Comparison of ENCODE assay signal across 8 cellular contexts in the genomic region with DNA sequence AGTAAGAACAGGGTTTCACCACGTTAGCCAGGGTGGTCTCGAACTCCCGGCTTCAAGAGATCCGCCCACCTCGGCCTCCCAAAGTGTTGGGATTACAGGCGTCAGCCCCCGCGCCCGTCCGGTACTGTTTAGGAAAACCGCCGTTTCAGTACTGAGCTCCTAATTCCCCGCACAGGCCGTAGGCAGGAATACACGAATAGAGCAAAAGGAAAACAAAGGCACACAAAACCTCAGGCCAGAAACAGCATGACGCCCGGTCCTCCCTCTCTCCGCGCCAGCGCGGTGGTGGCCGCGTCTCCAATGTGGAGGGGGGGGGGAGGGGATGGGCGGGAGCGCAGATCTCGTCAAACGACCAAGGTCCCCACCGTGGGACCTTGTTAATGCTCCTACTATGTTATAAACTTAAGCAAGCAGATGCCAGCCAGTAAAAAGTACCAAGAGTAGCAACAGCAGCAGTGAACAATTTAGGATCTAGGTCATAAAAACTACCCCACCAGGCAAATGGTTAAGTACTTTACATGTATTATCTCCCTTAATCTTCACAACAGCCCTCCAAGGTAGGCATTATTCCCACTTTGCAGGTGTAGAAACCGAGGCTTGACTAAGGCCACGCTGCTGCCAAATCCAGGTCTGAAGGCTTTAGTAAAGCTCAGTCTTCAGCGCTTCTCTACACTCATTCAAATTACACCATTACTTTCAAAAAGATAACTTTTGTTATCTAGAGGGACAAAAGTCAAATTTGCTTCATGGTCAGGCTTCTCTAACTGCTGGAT. TPM values are rescaled to one million over a fixed set of nuclear protein-coding genes. Genes with fewer than 3 reads are reported as not detected.
A peak's percentile ranks its signal among the peaks of the same experiment; 100 is the strongest.
DNase-seq lines count a peak whose midpoint lies in the region; ATAC-seq and TF ChIP-seq lines count a peak whose summit lies in the region.

No MANE protein-coding gene starts in this region.

- H3K4me3 ChIP-seq in fibroblast of the aortic adventitia (ENCODE audit: low read depth, low read length), result peak overlapping the region; percentile 85

- no peaks in the 10 kb centered on the region for H3K27me3 Mint-ChIP-seq in CD4-positive, alpha-beta T cell
- H3K27me3 Mint-ChIP-seq in natural killer cell treated with Interleukin-12 subunit alpha and Interleukin-12 subunit beta and Interleukin-15 and Interleukin-18, amount 100 ng/mL, for 72 hours, result no peaks in the 10 kb centered on the region
- peaks cover 3% of the 10 kb centered on the region for H3K27me3 Mint-ChIP-seq in type B pancreatic cell

- no peaks in the 10 kb centered on the region for H3K27me3 ChIP-seq in CD4-positive, alpha-beta T cell (ENCODE audit: control insufficient read depth, insufficient read depth, low read length)

- H3K4me1 Mint-ChIP-seq in CD4-positive, alpha-beta T cell (ENCODE audit: low read depth), result peaks cover 77% of the 10 kb centered on the region
- peaks cover 55% of the 10 kb centered on the region in 2 donors for H3K4me1 Mint-ChIP-seq in natural killer cell treated with Interleukin-12 subunit alpha and Interleukin-12 subunit beta and Interleukin-15 and Interleukin-18, amount 100 ng/mL, for 72 hours (ENCODE audit: low read depth in 2 of 2)
- H3K4me1 Mint-ChIP-seq in type B pancreatic cell (ENCODE audit: unreplicated experiment), result peaks cover 38% of the 10 kb centered on the region

- H3K27ac ChIP-seq in CD4-positive, alpha-beta T cell (ENCODE audit: low read depth, low read length), result peak overlapping the region; percentile 95

- H3K9me3 ChIP-seq in CD4-positive, alpha-beta T cell (ENCODE audit: control insufficient read depth, low read length), result no peaks in the 10 kb centered on the region

- no peak for TF ChIP-seq CTCF in CD4-positive, alpha-beta T cell (IDR thresholded peaks at IDR 0.05)
- TF ChIP-seq CTCF in fibroblast of the aortic adventitia (IDR thresholded peaks at IDR 0.05; ENCODE audit: insufficient read depth, low read length) (no peak), type B pancreatic cell (conservative IDR thresholded peaks at IDR 0.05) (no peak)

- peak; percentile 8 for ATAC-seq in CD4-positive, alpha-beta T cell (ENCODE audit: poor library complexity)
- ATAC-seq in natural killer cell treated with Interleukin-12 subunit alpha and Interleukin-12 subunit beta and Interleukin-15 and Interleukin-18, amount 100 ng/mL, for 72 hours, result peak; percentile 26 to 56
- no peak for ATAC-seq in HG03095 (IDR thresholded peaks at IDR 0.05; ENCODE audit: unreplicated experiment)

- H3K4me3 Mint-ChIP-seq in CD4-positive, alpha-beta T cell, result peak overlapping the region; percentile 95
- H3K4me3 Mint-ChIP-seq in natural killer cell treated with Interleukin-12 subunit alpha and Interleukin-12 subunit beta and Interleukin-15 and Interleukin-18, amount 100 ng/mL, for 72 hours, result peak overlapping the region; percentile 98
- peak overlapping the region; percentile 98 for H3K4me3 Mint-ChIP-seq in type B pancreatic cell

- intact Hi-C loops in CD4-positive, alpha-beta T cell (cut with DNase I, micrococcal nuclease), result loop anchor here (1.0 to 5.0 kb wide), 3 partner anchors 19 to 584 kb away; a partner anchor contains a TSS

- CTCF ChIA-PET in CD4-positive, alpha-beta T cell (lab: Charles Lee), result interaction anchor here (0.8 to 1.7 kb wide), 5 partner anchors 13 to 335 kb away, joined by 3 to 7 read pairs (median 3); no protein-coding TSS in a partner anchor

- H3K27ac Mint-ChIP-seq in CD4-positive, alpha-beta T cell, result peak overlapping the region; percentile 93
- peak overlapping the region; percentile 92 for H3K27ac Mint-ChIP-seq in natural killer cell treated with Interleukin-12 subunit alpha and Interleukin-12 subunit beta and Interleukin-15 and Interleukin-18, amount 100 ng/mL, for 72 hours
- peak overlapping the region; percentile 99 for H3K27ac Mint-ChIP-seq in type B pancreatic cell

- H3K36me3 Mint-ChIP-seq in CD4-positive, alpha-beta T cell (ENCODE audit: low read depth), result peaks cover 33% of the 10 kb centered on the region
- H3K36me3 Mint-ChIP-seq in natural killer cell treated with Interleukin-12 subunit alpha and Interleukin-12 subunit beta and Interleukin-15 and Interleukin-18, amount 100 ng/mL, for 72 hours, result peaks cover 15% of the 10 kb centered on the region
- H3K36me3 Mint-ChIP-seq in type B pancreatic cell, result peaks cover 12% of the 10 kb centered on the region

- POLR2A ChIA-PET in CD4-positive, alpha-beta T cell (lab: Charles Lee), result interaction anchor here (0.6 to 5.2 kb wide), 11 partner anchors 12 to 346 kb away, joined by 3 to 53 read pairs (median 4); a partner anchor contains a TSS

- H3K9me3 Mint-ChIP-seq in CD4-positive, alpha-beta T cell, result no peaks in the 10 kb centered on the region
- H3K9me3 Mint-ChIP-seq in natural killer cell treated with Interleukin-12 subunit alpha and Interleukin-12 subunit beta and Interleukin-15 and Interleukin-18, amount 100 ng/mL, for 72 hours, result no peaks in the 10 kb centered on the region
- H3K9me3 Mint-ChIP-seq in type B pancreatic cell, result no peaks in the 10 kb centered on the region

- DNase-seq in CD4-positive, alpha-beta T cell, result peak in 8 of 10 experiments; percentile 9 to 56 (median 20)
- DNase-seq in HK-2 (ENCODE audit: unreplicated experiment) (peak; percentile 48), OCI-M1 (lab: John Stamatoyannopoulos, UW) (peak; percentile 79), fibroblast of the aortic adventitia (ENCODE audit: low read depth) (peak; percentile 59), type B pancreatic cell (ENCODE audit: extremely low spot score, unreplicated experiment) (peak; percentile 71)
- DNase-seq in activated effector memory CD4-positive, alpha-beta T cell treated with anti-CD3 and anti-CD28 coated beads, Interleukin-2, amount 50 U/mL, for 16 hours, result peak; percentile 76
- peak; percentile 63 for DNase-seq in natural killer cell treated with Interleukin-12 subunit alpha and Interleukin-12 subunit beta and Interleukin-15 and Interleukin-18, amount 100 ng/mL, for 72 hours (ENCODE audit: low spot score)

RNA-seq across cellular contexts. Expression of a gene that starts 0.7 kb away (rescaled TPM):
- total RNA-seq in CD4-positive, alpha-beta T cell, result 100 to 1,000 TPM; 206 to 210 TPM
- total RNA-seq in fibroblast of the aortic adventitia (ENCODE audit: low replicate concordance), result 114 and 115 TPM in 2 replicates
- total RNA-seq in natural killer cell treated with Interleukin-12 subunit alpha and Interleukin-12 subunit beta and Interleukin-15 and Interleukin-18, amount 100 ng/mL, for 72 hours, result 100 to 1,000 TPM; 232 to 257 TPM
- total RNA-seq in type B pancreatic cell (ENCODE audit: low replicate concordance), result 180 and 184 TPM in 2 replicates

RNA-seq across cellular contexts. Expression of a gene that starts 41.1 kb away (rescaled TPM):
- not detected for total RNA-seq in CD4-positive, alpha-beta T cell
- total RNA-seq in fibroblast of the aortic adventitia (ENCODE audit: low replicate concordance) (under 0.01 TPM in 1 of 2 replicates, not detected in the other), type B pancreatic cell (ENCODE audit: low replicate concordance) (4.2 and 4.6 TPM in 2 replicates)
- not detected for total RNA-seq in natural killer cell treated with Interleukin-12 subunit alpha and Interleukin-12 subunit beta and Interleukin-15 and Interleukin-18, amount 100 ng/mL, for 72 hours

RNA-seq across cellular contexts. Expression of a gene that starts 50.2 kb away (rescaled TPM):
- 10 to 100 TPM; 78.7 to 82.3 TPM for total RNA-seq in CD4-positive, alpha-beta T cell
- total RNA-seq in fibroblast of the aortic adventitia (ENCODE audit: low replicate concordance) (18.6 and 26.1 TPM in 2 replicates), type B pancreatic cell (ENCODE audit: low replicate concordance) (69.1 and 73.9 TPM in 2 replicates)
- 100 to 1,000 TPM in 1 of 2 donors, 10 to 100 TPM in 1; 95.2 to 123 TPM for total RNA-seq in natural killer cell treated with Interleukin-12 subunit alpha and Interleukin-12 subunit beta and Interleukin-15 and Interleukin-18, amount 100 ng/mL, for 72 hours

Comparison
In these comparisons a context has a peak if more than half of its experiments do, and no peak if none do; other contexts are left out.
1. DNase-seq: peak in every context shown above with its lines; median percentile 79 in OCI-M1; 76 in activated effector memory CD4-positive, alpha-beta T cell treated with anti-CD3 and anti-CD28 coated beads, Interleukin-2, amount 50 U/mL, for 16 hours; 71 in type B pancreatic cell; 63 in natural killer cell treated with Interleukin-12 subunit alpha and Interleukin-12 subunit beta and Interleukin-15 and Interleukin-18, amount 100 ng/mL, for 72 hours; 59 in fibroblast of the aortic adventitia; 48 in HK-2; 20 in CD4-positive, alpha-beta T cell.